20 cellular contexts compared by ENCODE assay signal in the genomic region with DNA sequence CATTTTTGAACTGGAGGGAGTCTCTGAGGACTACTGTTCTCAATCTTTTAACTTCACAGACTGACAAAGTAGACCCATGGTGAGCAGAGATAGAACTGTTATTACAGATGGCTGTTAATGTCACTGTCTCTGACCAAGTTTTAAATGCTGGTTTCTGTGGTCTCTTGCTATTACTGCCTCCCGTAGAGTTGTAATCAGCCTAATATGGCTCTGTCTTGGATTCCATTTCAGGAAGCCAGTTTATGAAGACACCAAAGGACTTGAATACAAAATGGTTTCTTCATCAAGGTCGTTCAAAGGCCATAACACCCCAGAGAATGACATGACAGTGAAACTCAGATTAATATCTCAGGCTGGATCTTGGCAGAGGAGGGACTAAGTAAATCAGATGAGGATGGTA. TPM values are rescaled to one million over a fixed set of nuclear protein-coding genes. Genes with fewer than 3 reads are reported as not detected.
DNase-seq lines count a peak whose midpoint lies in the region; ATAC-seq, FAIRE-seq and TF ChIP-seq lines count a peak whose summit lies in the region.
"Had no signal": no experiment of that assay in that cellular context is flagged by ENCODE, and none has a peak within 500 bp of the region (broad histone marks: within the 10 kb centered on the region; RNA-seq: fewer than 3 reads in every experiment).

No MANE protein-coding gene starts in this region.

- H3K9me3 ChIP-seq in astrocyte (ENCODE audit: insufficient read depth, low read depth, low read length), result no peaks in the 10 kb centered on the region
- H3K9me3 ChIP-seq in tibial artery, result no peaks in the 10 kb centered on the region
- H3K9me3 ChIP-seq: BLaER1 treated with 17β-estradiol and CSF1 and Interleukin-3, amounts not matched to agents 10 nM and 100 nM had no signal

- peak; percentile 27 for DNase-seq in astrocyte (ENCODE audit: low read depth)
- DNase-seq in fibroblast of the aortic adventitia (ENCODE audit: low read depth), result no peak
- no peak for DNase-seq in tibial artery
- no peak for DNase-seq in epidermal melanocyte (ENCODE audit: insufficient read length, low spot score)
- DNase-seq in activated gamma-delta T cell treated with Interleukin-2 at 50 U/mL for 16 hours, result no peak
- no peak for DNase-seq in sciatic nerve (ENCODE audit: low spot score)
- DNase-seq: DND-41, GDM1, GOT3, NCI-H1436 treated with DMSO at 0.1 percent for 48 hours, NCI-H2029 treated with DMSO at 0.1 percent for 48 hours, NCI-H2171 treated with DMSO at 0.1 percent for 48 hours, SHP77 treated with DMSO at 0.1 percent for 48 hours had no signal

- no peaks in the 10 kb centered on the region for H3K27me3 ChIP-seq in KMS-11 (ENCODE audit: insufficient read depth, low read depth)
- H3K27me3 ChIP-seq in astrocyte (ENCODE audit: insufficient read depth, low read length), result no peaks in the 10 kb centered on the region
- H3K27me3 ChIP-seq in tibial artery, result no peaks in the 10 kb centered on the region

- H3K9ac ChIP-seq in KMS-11 (no peak overlapping the region), astrocyte (ENCODE audit: low read length) (no peak overlapping the region)
- H3K9ac ChIP-seq: BLaER1 treated with 17β-estradiol and CSF1 and Interleukin-3, amounts not matched to agents 10 nM and 100 nM had no signal

- peaks cover 22% of the 10 kb centered on the region for H3K27me3 Mint-ChIP-seq in astrocyte (ENCODE audit: low read depth, unreplicated experiment)

- peak overlapping the region; percentile 59 for H2AFZ ChIP-seq in KMS-11 (ENCODE audit: low read depth)
- no peak overlapping the region for H2AFZ ChIP-seq in astrocyte (ENCODE audit: low read depth, low read length)

- TF ChIP-seq CTCF in KMS-11 (conservative IDR thresholded peaks at IDR 0.05; ENCODE audit: low read depth, low read length), result no peak
- TF ChIP-seq CTCF in astrocyte (IDR thresholded peaks at IDR 0.05; ENCODE audit: insufficient read depth, low read depth, low read length), result no peak
- TF ChIP-seq CTCF in fibroblast of the aortic adventitia (IDR thresholded peaks at IDR 0.05; ENCODE audit: insufficient read depth, low read length), result no peak
- no peak for TF ChIP-seq CTCF in tibial artery (IDR thresholded peaks at IDR 0.05)

- no peak for ATAC-seq in sciatic nerve

- H3K4me1 ChIP-seq in KMS-11 (ENCODE audit: low read depth, poor library complexity, severe bottlenecking) (peaks cover 27% of the 10 kb centered on the region), astrocyte (ENCODE audit: insufficient read depth, low read length) (peaks cover 38% of the 10 kb centered on the region), tibial artery (peaks cover 0 to 30% (median 17%) of the 10 kb centered on the region in 4 donors)

- H3K79me2 ChIP-seq in KMS-11 (ENCODE audit: insufficient read depth, low read depth) (no peaks in the 10 kb centered on the region), astrocyte (ENCODE audit: insufficient read depth, low read length) (no peaks in the 10 kb centered on the region)

- no peaks in the 10 kb centered on the region for H3K9me3 Mint-ChIP-seq in astrocyte (ENCODE audit: unreplicated experiment)
- H3K9me3 Mint-ChIP-seq: IgD-negative memory B cell had no signal

- no peak for FAIRE-seq in astrocyte (lab: Jason Lieb, UNC)
- FAIRE-seq: A204.1, GM12891, HTR-8/SVneo had no signal

- H4K20me1 ChIP-seq in KMS-11 (ENCODE audit: insufficient read depth) (no peaks in the 10 kb centered on the region), astrocyte (ENCODE audit: insufficient read depth, low read length) (no peaks in the 10 kb centered on the region)

- H3K4me1 Mint-ChIP-seq in astrocyte (ENCODE audit: low read depth, unreplicated experiment), result peaks cover 2% of the 10 kb centered on the region

- no peak overlapping the region for H3K4me3 Mint-ChIP-seq in astrocyte (ENCODE audit: unreplicated experiment)
- H3K4me3 Mint-ChIP-seq: IgD-negative memory B cell had no signal

- H3K36me3 ChIP-seq in KMS-11 (ENCODE audit: insufficient read depth) (no peaks in the 10 kb centered on the region), astrocyte (ENCODE audit: insufficient read depth, low read length) (no peaks in the 10 kb centered on the region), tibial artery (no peaks in the 10 kb centered on the region)
- H3K36me3 ChIP-seq: BLaER1 treated with 17β-estradiol and CSF1 and Interleukin-3, amounts not matched to agents 10 nM and 100 nM had no signal

- no peak overlapping the region for H3K27ac Mint-ChIP-seq in astrocyte (ENCODE audit: unreplicated experiment)
- H3K27ac Mint-ChIP-seq: IgD-negative memory B cell had no signal

- intact Hi-C loops in tibial artery (cut with DNase I; ENCODE audit: low total_unique reads) (no loop called here), sciatic nerve (cut with DNase I) (no loop called here)

- no peaks in the 10 kb centered on the region for H3K36me3 Mint-ChIP-seq in astrocyte (ENCODE audit: low read depth, unreplicated experiment)
- H3K36me3 Mint-ChIP-seq: IgD-negative memory B cell had no signal

- H3K27ac ChIP-seq in KMS-11, result peak overlapping the region; percentile 22; the same call in 1 of the 2 replicates
- no peak overlapping the region for H3K27ac ChIP-seq in astrocyte (ENCODE audit: low read depth, low read length)
- H3K27ac ChIP-seq in tibial artery, result peak overlapping the region; percentile 23 to 80
- H3K27ac ChIP-seq: BLaER1 treated with 17β-estradiol and CSF1 and Interleukin-3, amounts not matched to agents 10 nM and 100 nM; HL-60 had no signal

- H3K4me2 ChIP-seq in KMS-11 (peak overlapping the region; percentile 21; the same call in 1 of the 2 replicates), astrocyte (ENCODE audit: low read length) (no peak overlapping the region)
- H3K4me2 ChIP-seq: BLaER1 treated with 17β-estradiol and CSF1 and Interleukin-3, amounts not matched to agents 10 nM and 100 nM had no signal

- no peak overlapping the region for H3K4me3 ChIP-seq in KMS-11 (IDR thresholded peaks at IDR 0.05; ENCODE audit: insufficient read depth, low read depth, low read length)
- H3K4me3 ChIP-seq in astrocyte (ENCODE audit: insufficient read depth, low read depth, low read length), result no peak overlapping the region
- peak overlapping the region; percentile 3 for H3K4me3 ChIP-seq in fibroblast of the aortic adventitia (ENCODE audit: low read depth, low read length)
- H3K4me3 ChIP-seq in tibial artery, result no peak overlapping the region
- H3K4me3 ChIP-seq: BLaER1 treated with 17β-estradiol and CSF1 and Interleukin-3, amounts not matched to agents 10 nM and 100 nM had no signal

RNA-seq across cellular contexts. Expression of a gene that starts 3.9 kb away (rescaled TPM):
- total RNA-seq in astrocyte (0.19 and 0.39 TPM in 2 replicates), fibroblast of the aortic adventitia (ENCODE audit: low replicate concordance) (40.9 and 171 TPM in 2 replicates), sciatic nerve (261 TPM)

RNA-seq across cellular contexts. Expression of a gene that starts 7.7 kb away (rescaled TPM):
- total RNA-seq in astrocyte (20.6 and 23.6 TPM in 2 replicates), fibroblast of the aortic adventitia (ENCODE audit: low replicate concordance) (27.8 and 47.9 TPM in 2 replicates), sciatic nerve (46.9 TPM)

Comparison
In these comparisons a context has a peak if more than half of its experiments do, and no peak if none do; other contexts are left out.
1. RNA of a gene that starts 3.9 kb away (total RNA-seq): 261 TPM in sciatic nerve (single experiment) and 40.9 to 171 TPM in fibroblast of the aortic adventitia; 0.19 to 0.39 TPM in astrocyte; every median in the first group is over 10 times any median in the second.